ENCODE assay signal across 1 cellular context in the genomic region with DNA sequence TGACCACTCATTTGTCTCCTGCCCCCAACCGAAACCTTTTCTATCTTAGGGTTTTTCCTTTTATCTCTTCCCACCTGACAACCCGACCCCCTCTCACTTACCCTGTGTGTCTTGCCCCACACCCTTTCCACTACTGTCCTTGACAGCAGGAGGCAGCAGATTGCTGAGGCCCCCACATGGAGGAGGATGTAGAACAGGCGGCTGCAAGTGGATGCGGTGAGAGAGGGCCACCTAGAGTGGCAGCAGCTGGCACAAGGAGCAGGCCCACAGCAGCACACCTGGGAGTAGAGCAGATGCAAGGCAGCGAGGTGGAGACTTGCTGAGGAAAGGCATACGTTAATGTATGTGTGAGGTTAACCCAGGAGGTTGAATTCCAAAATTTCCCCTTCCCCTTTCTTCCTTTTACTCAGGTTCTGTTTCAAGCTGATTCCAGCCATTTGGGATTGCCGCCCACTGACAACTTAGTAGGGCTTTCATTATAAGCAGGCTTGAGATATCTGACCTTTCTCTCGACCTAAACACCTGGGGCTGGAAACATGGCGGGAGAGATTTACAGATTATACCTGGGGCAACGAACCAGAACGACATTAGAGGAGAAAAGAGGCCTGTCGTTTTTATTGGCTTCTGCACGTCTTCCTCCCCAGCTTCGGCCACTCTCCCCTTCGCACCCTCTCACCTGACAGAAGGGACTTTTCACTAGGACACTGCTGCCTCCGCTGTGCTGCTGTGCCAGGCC.
TF ChIP-seq lines count a peak whose summit lies in the region.

No MANE protein-coding gene starts in this region.

TF ChIP-seq in GM12878, 131 proteins besides CTCF, POLR2A, EP300 and RAD21 (continued from another document):
- TF ChIP-seq IKZF1 (conservative IDR thresholded peaks at IDR 0.05) (no peak; the same call in 1 of the 2 replicates), SMC3 (IDR thresholded peaks at IDR 0.05; ENCODE audit: borderline replicate concordance, low read length) (no peak), YY1 (IDR thresholded peaks at IDR 0.05; ENCODE audit: low read depth, low read length) (0 out of 2 replicates have a peak, but pooled peaks have one; percentile 1), EED (IDR thresholded peaks at IDR 0.05; ENCODE audit: low read depth) (peak; percentile 59), RUNX3 (IDR thresholded peaks at IDR 0.05; ENCODE audit: low read length) (peak; percentile 44), CEBPB (IDR thresholded peaks at IDR 0.05; ENCODE audit: borderline replicate concordance in 1 of 2, low read depth in 2 of 2, low read length in 2 of 2) (no peak)
- TF ChIP-seq, protein P1, sequence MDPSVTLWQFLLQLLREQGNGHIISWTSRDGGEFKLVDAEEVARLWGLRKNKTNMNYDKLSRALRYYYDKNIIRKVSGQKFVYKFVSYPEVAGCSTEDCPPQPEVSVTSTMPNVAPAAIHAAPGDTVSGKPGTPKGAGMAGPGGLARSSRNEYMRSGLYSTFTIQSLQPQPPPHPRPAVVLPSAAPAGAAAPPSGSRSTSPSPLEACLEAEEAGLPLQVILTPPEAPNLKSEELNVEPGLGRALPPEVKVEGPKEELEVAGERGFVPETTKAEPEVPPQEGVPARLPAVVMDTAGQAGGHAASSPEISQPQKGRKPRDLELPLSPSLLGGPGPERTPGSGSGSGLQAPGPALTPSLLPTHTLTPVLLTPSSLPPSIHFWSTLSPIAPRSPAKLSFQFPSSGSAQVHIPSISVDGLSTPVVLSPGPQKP (IDR thresholded peaks at IDR 0.05; ENCODE audit: low read depth, low read length) = no peak
- TF ChIP-seq, protein P2, sequence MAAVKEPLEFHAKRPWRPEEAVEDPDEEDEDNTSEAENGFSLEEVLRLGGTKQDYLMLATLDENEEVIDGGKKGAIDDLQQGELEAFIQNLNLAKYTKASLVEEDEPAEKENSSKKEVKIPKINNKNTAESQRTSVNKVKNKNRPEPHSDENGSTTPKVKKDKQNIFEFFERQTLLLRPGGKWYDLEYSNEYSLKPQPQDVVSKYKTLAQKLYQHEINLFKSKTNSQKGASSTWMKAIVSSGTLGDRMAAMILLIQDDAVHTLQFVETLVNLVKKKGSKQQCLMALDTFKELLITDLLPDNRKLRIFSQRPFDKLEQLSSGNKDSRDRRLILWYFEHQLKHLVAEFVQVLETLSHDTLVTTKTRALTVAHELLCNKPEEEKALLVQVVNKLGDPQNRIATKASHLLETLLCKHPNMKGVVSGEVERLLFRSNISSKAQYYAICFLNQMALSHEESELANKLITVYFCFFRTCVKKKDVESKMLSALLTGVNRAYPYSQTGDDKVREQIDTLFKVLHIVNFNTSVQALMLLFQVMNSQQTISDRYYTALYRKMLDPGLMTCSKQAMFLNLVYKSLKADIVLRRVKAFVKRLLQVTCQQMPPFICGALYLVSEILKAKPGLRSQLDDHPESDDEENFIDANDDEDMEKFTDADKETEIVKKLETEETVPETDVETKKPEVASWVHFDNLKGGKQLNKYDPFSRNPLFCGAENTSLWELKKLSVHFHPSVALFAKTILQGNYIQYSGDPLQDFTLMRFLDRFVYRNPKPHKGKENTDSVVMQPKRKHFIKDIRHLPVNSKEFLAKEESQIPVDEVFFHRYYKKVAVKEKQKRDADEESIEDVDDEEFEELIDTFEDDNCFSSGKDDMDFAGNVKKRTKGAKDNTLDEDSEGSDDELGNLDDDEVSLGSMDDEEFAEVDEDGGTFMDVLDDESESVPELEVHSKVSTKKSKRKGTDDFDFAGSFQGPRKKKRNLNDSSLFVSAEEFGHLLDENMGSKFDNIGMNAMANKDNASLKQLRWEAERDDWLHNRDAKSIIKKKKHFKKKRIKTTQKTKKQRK (IDR thresholded peaks at IDR 0.05; ENCODE audit: low read depth, low read length) = no peak
